ENCODE assay signal across 18 cellular contexts in the genomic region with DNA sequence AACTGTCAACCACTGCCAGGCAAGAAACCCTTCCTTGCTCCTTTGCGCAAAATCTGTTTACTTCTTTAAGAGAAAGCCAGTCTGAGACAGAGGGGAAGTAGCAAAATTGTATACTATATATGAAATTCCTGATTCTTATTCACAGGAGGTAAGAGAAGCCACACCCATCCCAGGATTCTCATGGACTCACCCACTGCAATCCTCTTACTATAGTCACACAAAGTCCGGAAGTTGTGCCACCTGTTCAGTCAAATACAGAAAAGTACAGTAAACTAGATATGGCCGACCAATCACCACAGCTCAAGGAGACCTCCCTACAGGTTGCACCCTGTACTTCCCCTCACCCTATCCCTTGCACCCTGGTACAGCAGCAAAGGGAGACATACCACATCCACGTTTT. TPM values are rescaled to one million over a fixed set of nuclear protein-coding genes. Genes with fewer than 3 reads are reported as not detected.
A peak's percentile ranks its signal among the peaks of the same experiment; 100 is the strongest.
DNase-seq lines count a peak whose midpoint lies in the region; ATAC-seq and TF ChIP-seq lines count a peak whose summit lies in the region.
"Had no signal": no experiment of that assay in that cellular context is flagged by ENCODE, and none has a peak within 500 bp of the region (broad histone marks: within the 10 kb centered on the region; RNA-seq: fewer than 3 reads in every experiment).

No MANE protein-coding gene starts in this region.

- ATAC-seq in right cardiac atrium = no peak

- H3K36me3 ChIP-seq in DOHH2 (ENCODE audit: control insufficient read depth, low read length) = peaks cover 71% of the 10 kb centered on the region
- H3K36me3 ChIP-seq in Karpas-422 (ENCODE audit: insufficient read depth, low read length) = peaks cover 39% of the 10 kb centered on the region
- peaks cover 22% of the 10 kb centered on the region for H3K36me3 ChIP-seq in mammary epithelial cell (ENCODE audit: insufficient read depth, low read length)

- H3K9ac ChIP-seq in Karpas-422 (ENCODE audit: low read length) = no peak overlapping the region
- no peak overlapping the region for H3K9ac ChIP-seq in mammary epithelial cell (ENCODE audit: insufficient read depth, low read length)

- in situ Hi-C loops in mammary epithelial cell (cut with MboI; ENCODE audit: low sequenced_read_pairs in 2 of 2) = no loop called here

- DNase-seq in Karpas-422 = no peak
- peak; percentile 73 for DNase-seq in mammary epithelial cell
- no peak for DNase-seq in neural crest cell (ENCODE audit: low read depth, low spot score)
- no peak for DNase-seq in stimulated activated naive CD4-positive, alpha-beta T cell treated with Interleukin-2 at 50 U/mL for 16 hours (lab: John Stamatoyannopoulos, UW)
- no peak for DNase-seq in right cardiac atrium
- DNase-seq in NAMALWA (ENCODE audit: low spot score) = no peak
- no peak for DNase-seq in NCI-H1417 treated with DMSO at 0.1 percent for 48 hours (lab: John Stamatoyannopoulos, UW)
- DNase-seq: activated CD4-positive, alpha-beta T cell treated with anti-CD3 and anti-CD28 coated beads for 48 hours; CD4-positive, alpha-beta T cell; H7; Kasumi-1; NCI-H187 treated with DMSO at 0.1 percent for 48 hours; NCI-H526 treated with DMSO at 0.1 percent for 48 hours had no signal

- 64% methylated on average over 4 of the region's 4 CpGs for WGBS in mammary epithelial cell (ENCODE audit: low coverage, missing lambda C conversion rate)
- WGBS in right cardiac atrium = 88% methylated on average over 4 of the region's 4 CpGs

- H3K79me2 ChIP-seq in DOHH2 (ENCODE audit: control insufficient read depth, low read length) (peaks cover 37% of the 10 kb centered on the region), Karpas-422 (ENCODE audit: low read length) (peaks cover 36% of the 10 kb centered on the region), mammary epithelial cell (ENCODE audit: insufficient read depth, low read length) (peaks cover 45% of the 10 kb centered on the region)

- H3K27ac Mint-ChIP-seq in neural crest cell (ENCODE audit: unreplicated experiment) = no peak overlapping the region
- H3K27ac Mint-ChIP-seq: CD4-positive, alpha-beta T cell had no signal

- H3K9me2 ChIP-seq in DOHH2 (replicated peaks; ENCODE audit: control insufficient read depth, low read length) (no peaks in the 10 kb centered on the region), Karpas-422 (replicated peaks; ENCODE audit: insufficient read depth, low read length) (no peaks in the 10 kb centered on the region)

- dilution Hi-C loops in mammary epithelial cell (cut with HindIII; ENCODE audit: low sequenced_read_pairs) = no loop called here

- H4K20me1 ChIP-seq in DOHH2 (ENCODE audit: control insufficient read depth, insufficient read depth, low read depth, low read length) (0 out of 2 replicates have a peak, but pooled peaks cover 2% of the 10 kb centered on the region), Karpas-422 (ENCODE audit: insufficient read depth, low read depth, low read length) (no peaks in the 10 kb centered on the region), mammary epithelial cell (ENCODE audit: insufficient read depth, low read length) (no peaks in the 10 kb centered on the region)

- intact Hi-C loops in mammary epithelial cell (cut with micrococcal nuclease) = loop anchor here (5.0 kb wide), 1 partner anchor 246 kb away; no protein-coding TSS in a partner anchor
- intact Hi-C loops in right cardiac atrium (cut with DNase I) = no loop called here

- H3K27me3 Mint-ChIP-seq in neural crest cell (ENCODE audit: low read depth) = no peaks in the 10 kb centered on the region
- H3K27me3 Mint-ChIP-seq: CD4-positive, alpha-beta T cell had no signal

- peaks cover 32% of the 10 kb centered on the region for H3K4me1 ChIP-seq in DOHH2 (ENCODE audit: control insufficient read depth, low read length)
- H3K4me1 ChIP-seq in Karpas-422 (ENCODE audit: low read length) = peaks cover 35% of the 10 kb centered on the region
- H3K4me1 ChIP-seq in mammary epithelial cell (ENCODE audit: insufficient read depth, low read length) = peaks cover 33% of the 10 kb centered on the region
- no peaks in the 10 kb centered on the region for H3K4me1 ChIP-seq in right cardiac atrium (ENCODE audit: control insufficient read depth, insufficient read depth, low read length)

- CTCF ChIA-PET in mammary epithelial cell (lab: Charles Lee; ENCODE audit: low non-redundant PET) = no interaction called here

- H3K4me1 Mint-ChIP-seq in neural crest cell = no peaks in the 10 kb centered on the region

- H3K4me2 ChIP-seq in DOHH2 (ENCODE audit: low read length) (peak overlapping the region; percentile 9; the same call in 1 of the 2 replicates), Karpas-422 (ENCODE audit: low read depth, low read length, poor library complexity, severe bottlenecking) (peak overlapping the region; percentile 95), mammary epithelial cell (ENCODE audit: insufficient read depth, low read depth, low read length) (peak overlapping the region; percentile 64)

- peaks cover 8% of the 10 kb centered on the region for H3K36me3 Mint-ChIP-seq in neural crest cell (ENCODE audit: low read depth)

- H3K9me3 Mint-ChIP-seq in neural crest cell = no peaks in the 10 kb centered on the region
- H3K9me3 Mint-ChIP-seq: CD4-positive, alpha-beta T cell; T-helper 1 cell treated with Interleukin-12 subunit alpha and Interleukin-12 subunit beta and Interleukin-4 antibody, amounts not matched to agents 30 μg/mL and 1 μg/mL, for 36 hours had no signal

- H3K4me3 ChIP-seq in DOHH2 (ENCODE audit: low read length) = 0 out of 2 replicates have a peak overlapping the region, but pooled peaks have one; percentile 99
- no peak overlapping the region; the same call in 1 of the 2 replicates for H3K4me3 ChIP-seq in Karpas-422 (ENCODE audit: low read length)
- H3K4me3 ChIP-seq in mammary epithelial cell (replicated peaks in 1 of 3; ENCODE audit: insufficient read depth in 1 of 3, low read depth in 2 of 3, low read length in 3 of 3) = peak overlapping the region in 1 of 3 experiments; percentile 1
- no peak overlapping the region for H3K4me3 ChIP-seq in right cardiac atrium (ENCODE audit: low read length)
- H3K4me3 ChIP-seq: coronary artery, esophagus muscularis mucosa had no signal

- H3K4me3 Mint-ChIP-seq in neural crest cell = peak overlapping the region; percentile 72
- H3K4me3 Mint-ChIP-seq: CD4-positive, alpha-beta T cell; T-helper 1 cell treated with Interleukin-12 subunit alpha and Interleukin-12 subunit beta and Interleukin-4 antibody, amounts not matched to agents 30 μg/mL and 1 μg/mL, for 36 hours had no signal

- H3K27ac ChIP-seq in DOHH2 (ENCODE audit: low read depth, low read length) (no peak overlapping the region), Karpas-422 (ENCODE audit: low read length) (peak overlapping the region; percentile 28), mammary epithelial cell (ENCODE audit: insufficient read depth, low read depth, low read length) (peak overlapping the region; percentile 76), right cardiac atrium (ENCODE audit: low read length) (no peak overlapping the region)
- H3K27ac ChIP-seq: coronary artery, esophagus muscularis mucosa had no signal

- peaks cover 16% of the 10 kb centered on the region for H3F3A ChIP-seq in DOHH2 (ENCODE audit: control insufficient read depth, insufficient read depth)

- H3K27me3 ChIP-seq in DOHH2 (ENCODE audit: control insufficient read depth, low read length) = no peaks in the 10 kb centered on the region
- H3K27me3 ChIP-seq in Karpas-422 (ENCODE audit: low read length) = no peaks in the 10 kb centered on the region
- H3K27me3 ChIP-seq in mammary epithelial cell (ENCODE audit: insufficient read depth, low read length) = no peaks in the 10 kb centered on the region
- no peaks in the 10 kb centered on the region for H3K27me3 ChIP-seq in right cardiac atrium (ENCODE audit: control insufficient read depth, insufficient read depth)
- H3K27me3 ChIP-seq: esophagus muscularis mucosa had no signal

- BruUV-seq in mammary epithelial cell (replicated peaks; lab: Mats Ljungman, UMichigan) = no TSS peak

- H3K9me3 ChIP-seq in DOHH2 (ENCODE audit: control insufficient read depth, insufficient read depth, low read length) (no peaks in the 10 kb centered on the region), Karpas-422 (ENCODE audit: low read length) (no peaks in the 10 kb centered on the region), mammary epithelial cell (replicated peaks; ENCODE audit: insufficient read depth, low read length) (no peaks in the 10 kb centered on the region), right cardiac atrium (ENCODE audit: control insufficient read depth, low read length) (no peaks in the 10 kb centered on the region)
- H3K9me3 ChIP-seq: esophagus muscularis mucosa had no signal

- H2AFZ ChIP-seq in Karpas-422 (ENCODE audit: low read length) = no peak overlapping the region
- no peak overlapping the region for H2AFZ ChIP-seq in mammary epithelial cell (ENCODE audit: low read depth, low read length)

- TF ChIP-seq CTCF in DOHH2 (IDR thresholded peaks at IDR 0.05; ENCODE audit: low read depth, low read length, poor library complexity, severe bottlenecking) = no peak
- TF ChIP-seq CTCF in mammary epithelial cell (conservative IDR thresholded peaks at IDR 0.05 in 1 of 2, IDR thresholded peaks at IDR 0.05 in 1 of 2; ENCODE audit: extremely low read depth in 1 of 2, insufficient read depth in 1 of 2, low read depth in 1 of 2, low read length in 2 of 2) = no peak
- no peak for TF ChIP-seq CTCF in neural crest cell (conservative IDR thresholded peaks at IDR 0.05)

RNA-seq across cellular contexts. Expression of a gene that starts 2.9 kb away (rescaled TPM):
- total RNA-seq in Karpas-422 (2014; rRNA removed; shearing (Covaris generic); ENCODE audit: low replicate concordance) = 116 and 152 TPM in 2 replicates
- total RNA-seq in mammary epithelial cell (100 to 1,000 TPM in 1 of 2 donors, 10 to 100 TPM in 1; 61.3 to 120 TPM), neural crest cell (134 and 136 TPM in 2 replicates), right cardiac atrium (10 to 100 TPM; 37.3 to 52.1 (median 49.5) TPM)
- polyA plus RNA-seq in mammary epithelial cell (217 TPM), right cardiac atrium (22.0 TPM)
- polyA minus RNA-seq in mammary epithelial cell = 327 TPM

RNA-seq across cellular contexts. Expression of a gene that starts 7.4 kb away (rescaled TPM):
- total RNA-seq in Karpas-422 (2014; rRNA removed; shearing (Covaris generic); ENCODE audit: low replicate concordance) = 67.7 and 79.1 TPM in 2 replicates
- total RNA-seq in mammary epithelial cell = 10 to 100 TPM; 38.7 to 55.8 TPM
- 52.0 TPM for polyA plus RNA-seq in mammary epithelial cell
- 53.5 TPM for polyA minus RNA-seq in mammary epithelial cell
- 103 and 110 TPM in 2 replicates for total RNA-seq in neural crest cell
- 10 to 100 TPM; 56.0 to 66.3 (median 61.6) TPM for total RNA-seq in right cardiac atrium
- polyA plus RNA-seq in right cardiac atrium = 26.0 TPM

RNA-seq across cellular contexts. Expression of a gene that starts 30.6 kb away (rescaled TPM):
- total RNA-seq in Karpas-422 (2014; rRNA removed; shearing (Covaris generic); ENCODE audit: low replicate concordance) = 45.9 and 52.4 TPM in 2 replicates
- total RNA-seq in mammary epithelial cell = 10 to 100 TPM; 32.0 to 35.0 TPM
- 29.9 TPM for polyA plus RNA-seq in mammary epithelial cell
- polyA minus RNA-seq in mammary epithelial cell = 33.4 TPM
- total RNA-seq in neural crest cell = 58.7 and 62.7 TPM in 2 replicates
- 10 to 100 TPM; 16.5 to 33.5 (median 27.2) TPM for total RNA-seq in right cardiac atrium
- polyA plus RNA-seq in right cardiac atrium = 29.6 TPM

RNA-seq across cellular contexts. Expression of a gene that starts 43.3 kb away (rescaled TPM):
- total RNA-seq in Karpas-422 (2014; rRNA removed; shearing (Covaris generic); ENCODE audit: low replicate concordance) = 0.51 TPM in 1 of 2 replicates, not detected in the other
- total RNA-seq in mammary epithelial cell = under 1 TPM; 0.33 to 0.40 TPM
- polyA plus RNA-seq in mammary epithelial cell = 0.09 TPM
- not detected for polyA minus RNA-seq in mammary epithelial cell
- 3.0 and 3.6 TPM in 2 replicates for total RNA-seq in neural crest cell
- under 1 TPM in 1 of 4 donors, not detected in 3; 0.25 TPM for total RNA-seq in right cardiac atrium
- 0.07 TPM for polyA plus RNA-seq in right cardiac atrium
- total RNA-seq: G401 had no signal

RNA-seq across cellular contexts. Expression of a gene that starts 54.8 kb away (rescaled TPM):
- total RNA-seq in Karpas-422 (2014; rRNA removed; shearing (Covaris generic); ENCODE audit: low replicate concordance) = 34.3 and 43.1 TPM in 2 replicates
- total RNA-seq in mammary epithelial cell (100 to 1,000 TPM; 122 to 134 TPM), neural crest cell (14.3 and 16.3 TPM in 2 replicates), right cardiac atrium (10 to 100 TPM; 66.2 to 89.7 (median 76.5) TPM)
- polyA plus RNA-seq in mammary epithelial cell (110 TPM), right cardiac atrium (28.7 TPM)
- polyA minus RNA-seq in mammary epithelial cell = 360 TPM

Comparison
In these comparisons a context has a peak if more than half of its experiments do, and no peak if none do; other contexts are left out.
1. H3K27ac ChIP-seq: peak in Karpas-422 (single experiment) and mammary epithelial cell (single experiment); none in DOHH2 (single experiment) and right cardiac atrium (single experiment).
2. H3K4me2 ChIP-seq: peak in every context shown above with its lines; median percentile 95 in Karpas-422; 64 in mammary epithelial cell; 9 in DOHH2.